Comparison of ENCODE assay signal across 24 cellular contexts in genomic region chr9:22241611-22242010, GRCh38.
DNase-seq lines count a peak whose midpoint lies in the region; ATAC-seq and TF ChIP-seq lines count a peak whose summit lies in the region.
"Had no signal": no experiment of that assay in that cellular context is flagged by ENCODE, and none has a peak within 500 bp of the region (broad histone marks: within the 10 kb centered on the region; RNA-seq: fewer than 3 reads in every experiment).

No MANE protein-coding gene starts in this region.

- peak; percentile 71 for DNase-seq in CD1c-positive myeloid dendritic cell (ENCODE audit: extremely low spot score)
- DNase-seq in MM.1S, result no peak
- peak; percentile 90 for DNase-seq in SIG-M5 treated with dmso at 0.1 percent for 504 hours (lab: John Stamatoyannopoulos, UW; ENCODE audit: unreplicated experiment)
- DNase-seq in mesenchymal stem cell, result no peak
- no peak for DNase-seq in upper lobe of left lung
- no peak for DNase-seq in GM23338 (ENCODE audit: low spot score)
- no peak for DNase-seq in MCF 10A (ENCODE audit: unreplicated experiment)
- no peak for DNase-seq in SJCRH30
- DNase-seq: activated CD4-positive, alpha-beta T cell treated with anti-CD3 and anti-CD28 coated beads, Interleukin-2, amount 50 U/mL, for 48 hours; activated gamma-delta T cell treated with Interleukin-2 at 50 U/mL for 16 hours; activated T-cell treated with anti-CD3 and anti-CD28 coated beads for 4 hours; anterior cingulate cortex; DMS79 treated with DMSO at 0.1 percent for 48 hours; gastrocnemius medialis; hypothalamus; islet precursor cell; NCI-H1694; NCI-H2171 treated with DMSO at 0.1 percent for 48 hours; T-helper 9 cell had no signal

- no peak overlapping the region for H4K8ac ChIP-seq in mesenchymal stem cell (ENCODE audit: low read length)

- H3F3A ChIP-seq in MM.1S (ENCODE audit: insufficient read depth, low read length) (peaks cover 59% of the 10 kb centered on the region), GM23338 (replicated peaks; ENCODE audit: low read depth) (no peaks in the 10 kb centered on the region)

- no peak for ATAC-seq in upper lobe of left lung (ENCODE audit: low FRiP score in 2 of 2)
- no peak for ATAC-seq in GM23338
- ATAC-seq: gastrocnemius medialis, HCT116, sciatic nerve, WTC11 had no signal

- POLR2A ChIA-PET in MCF 10A (lab: Yijun Ruan, JAX), result interaction anchor here (0.7 to 1.1 kb wide), 3 partner anchors 83 to 682 kb away, joined by 3 to 5 read pairs (median 4); no protein-coding TSS in a partner anchor

- H2AFZ ChIP-seq in MM.1S (ENCODE audit: low read length), result no peak overlapping the region
- H2AFZ ChIP-seq in mesenchymal stem cell (ENCODE audit: low read depth, low read length), result no peak overlapping the region
- no peak overlapping the region for H2AFZ ChIP-seq in GM23338

- H3K79me1 ChIP-seq in mesenchymal stem cell (replicated peaks; ENCODE audit: low read length, poor library complexity, severe bottlenecking), result peaks cover 2% of the 10 kb centered on the region

- intact Hi-C loops in MCF 10A (cut with micrococcal nuclease), result loop anchor here (5.0 to 10.0 kb wide), 3 partner anchors 777 to 987 kb away; no protein-coding TSS in a partner anchor

- TF ChIP-seq POLR2A in upper lobe of left lung (IDR thresholded peaks at IDR 0.05), result no peak

- H3K4me1 ChIP-seq in MM.1S (ENCODE audit: low read length) (peaks cover 58% of the 10 kb centered on the region), mesenchymal stem cell (ENCODE audit: control insufficient read depth, insufficient read depth, low read depth, low read length) (no peaks in the 10 kb centered on the region), upper lobe of left lung (peaks cover 0 to 3% (median 0%) of the 10 kb centered on the region in 4 donors), GM23338 (ENCODE audit: insufficient read depth) (0 out of 2 replicates have a peak, but pooled peaks cover 9% of the 10 kb centered on the region), SJCRH30 (peaks cover 15% of the 10 kb centered on the region)

- H3K9me2 ChIP-seq in MM.1S (replicated peaks; ENCODE audit: insufficient read depth, low read length), result no peaks in the 10 kb centered on the region
- H3K9me2 ChIP-seq in GM23338 (ENCODE audit: insufficient read depth), result no peaks in the 10 kb centered on the region

- H3K9ac ChIP-seq in MM.1S (ENCODE audit: low read length) (peak overlapping the region; percentile 46; the same call in 1 of the 2 replicates), mesenchymal stem cell (ENCODE audit: low read length) (no peak overlapping the region)

- no TSS peak for BruUV-seq in MCF 10A (replicated peaks; lab: Mats Ljungman, UMichigan)

- CTCF ChIA-PET in MCF 10A (lab: Yijun Ruan, JAX), result interaction anchor here (1.1 kb wide), 1 partner anchor 24 kb away, joined by 3 read pairs; no protein-coding TSS in a partner anchor

- no peak overlapping the region for H2AK5ac ChIP-seq in mesenchymal stem cell (ENCODE audit: low read length, severe bottlenecking)

- H3K18ac ChIP-seq in mesenchymal stem cell (ENCODE audit: low read depth in 1 of 2, low read length in 2 of 2), result no peak overlapping the region

- H3K4me3 ChIP-seq in MM.1S (ENCODE audit: low read length), result no peak overlapping the region
- H3K4me3 ChIP-seq in mesenchymal stem cell (ENCODE audit: insufficient read depth in 1 of 2, low read depth in 1 of 2, low read length in 2 of 2), result no peak overlapping the region
- no peak overlapping the region for H3K4me3 ChIP-seq in upper lobe of left lung
- no peak overlapping the region for H3K4me3 ChIP-seq in GM23338
- H3K4me3 ChIP-seq in SJCRH30, result no peak overlapping the region
- H3K4me3 ChIP-seq: gastrocnemius medialis, lung had no signal

- peak overlapping the region; percentile 96 for H3K27ac ChIP-seq in MM.1S (ENCODE audit: low read length)
- H3K27ac ChIP-seq in mesenchymal stem cell (ENCODE audit: low read length, poor library complexity, severe bottlenecking), result peak overlapping the region; percentile 26
- no peak overlapping the region for H3K27ac ChIP-seq in upper lobe of left lung
- no peak overlapping the region for H3K27ac ChIP-seq in GM23338 (ENCODE audit: low read depth)
- no peak overlapping the region for H3K27ac ChIP-seq in SJCRH30
- H3K27ac ChIP-seq: gastrocnemius medialis had no signal

- H3K9me3 Mint-ChIP-seq in GM23338 (no peaks in the 10 kb centered on the region), MCF 10A (ENCODE audit: unreplicated experiment) (no peaks in the 10 kb centered on the region)
- H3K9me3 Mint-ChIP-seq: central memory CD8-positive, alpha-beta T cell; WTC11 had no signal

- no peak overlapping the region for H2BK12ac ChIP-seq in mesenchymal stem cell (ENCODE audit: low read length in 2 of 2)

- H3K4me2 ChIP-seq in MM.1S (ENCODE audit: low read depth, low read length) (peak overlapping the region; percentile 40), mesenchymal stem cell (ENCODE audit: low read length, poor library complexity, severe bottlenecking) (no peak overlapping the region), GM23338 (no peak overlapping the region)

- H3K4me1 Mint-ChIP-seq in GM23338 (peaks cover 15% of the 10 kb centered on the region), MCF 10A (ENCODE audit: insufficient read depth, unreplicated experiment) (peaks cover 37% of the 10 kb centered on the region)
- H3K4me1 Mint-ChIP-seq: central memory CD8-positive, alpha-beta T cell had no signal

- H3K4ac ChIP-seq in mesenchymal stem cell (ENCODE audit: low read depth in 1 of 2, low read length in 2 of 2), result no peak overlapping the region

- no peak overlapping the region for H3K23ac ChIP-seq in mesenchymal stem cell (ENCODE audit: low read length in 2 of 2)

- H3K36me3 Mint-ChIP-seq in GM23338 (ENCODE audit: low read depth) (no peaks in the 10 kb centered on the region), MCF 10A (ENCODE audit: insufficient read depth, unreplicated experiment) (no peaks in the 10 kb centered on the region)
- H3K36me3 Mint-ChIP-seq: WTC11 had no signal

- no peaks in the 10 kb centered on the region for H3K9me3 ChIP-seq in MM.1S (replicated peaks; ENCODE audit: insufficient read depth, low read length)
- no peaks in the 10 kb centered on the region for H3K9me3 ChIP-seq in mesenchymal stem cell (ENCODE audit: control insufficient read depth, low read length)
- H3K9me3 ChIP-seq in upper lobe of left lung, result no peaks in the 10 kb centered on the region
- H3K9me3 ChIP-seq in SJCRH30 (replicated peaks), result no peaks in the 10 kb centered on the region
- H3K9me3 ChIP-seq: gastrocnemius medialis had no signal

- no peak overlapping the region for H3K4me3 Mint-ChIP-seq in GM23338
- no peak overlapping the region for H3K4me3 Mint-ChIP-seq in MCF 10A (ENCODE audit: unreplicated experiment)
- H3K4me3 Mint-ChIP-seq: central memory CD8-positive, alpha-beta T cell; WTC11 had no signal

- H3K27me3 Mint-ChIP-seq in GM23338 (ENCODE audit: insufficient read depth, low read depth, poor library complexity) (peaks cover 2% of the 10 kb centered on the region), MCF 10A (ENCODE audit: insufficient read depth, unreplicated experiment) (no peaks in the 10 kb centered on the region)
- H3K27me3 Mint-ChIP-seq: central memory CD8-positive, alpha-beta T cell had no signal

- H3K14ac ChIP-seq in mesenchymal stem cell (ENCODE audit: low read length in 2 of 2), result no peak overlapping the region

- no peaks in the 10 kb centered on the region for H3K36me3 ChIP-seq in MM.1S (replicated peaks; ENCODE audit: insufficient read depth, low read length)
- H3K36me3 ChIP-seq in mesenchymal stem cell (ENCODE audit: control insufficient read depth in 1 of 2, insufficient read depth in 2 of 2, low read depth in 1 of 2, low read length in 2 of 2), result no peaks in the 10 kb centered on the region
- H3K36me3 ChIP-seq in upper lobe of left lung, result no peaks in the 10 kb centered on the region
- no peaks in the 10 kb centered on the region for H3K36me3 ChIP-seq in GM23338 (ENCODE audit: insufficient read depth)
- H3K36me3 ChIP-seq in SJCRH30, result no peaks in the 10 kb centered on the region
- H3K36me3 ChIP-seq: gastrocnemius medialis had no signal

- H4K20me1 ChIP-seq in MM.1S (ENCODE audit: insufficient read depth, low read length) (no peaks in the 10 kb centered on the region), GM23338 (replicated peaks; ENCODE audit: insufficient read depth) (no peaks in the 10 kb centered on the region)

- TF ChIP-seq CTCF in MM.1S (IDR thresholded peaks at IDR 0.05; ENCODE audit: low read length), result no peak
- TF ChIP-seq CTCF in upper lobe of left lung (IDR thresholded peaks at IDR 0.05), result no peak
- TF ChIP-seq CTCF in GM23338 (conservative IDR thresholded peaks at IDR 0.05; ENCODE audit: low read depth in 2 of 2), result no peak
- TF ChIP-seq CTCF in MCF 10A (IDR thresholded peaks at IDR 0.05; ENCODE audit: unreplicated experiment), result no peak

- H3K79me2 ChIP-seq in MM.1S (ENCODE audit: low read length), result no peaks in the 10 kb centered on the region
- H3K79me2 ChIP-seq in GM23338 (replicated peaks; ENCODE audit: insufficient read depth), result no peaks in the 10 kb centered on the region

- no peaks in the 10 kb centered on the region for H3K27me3 ChIP-seq in MM.1S (replicated peaks; ENCODE audit: insufficient read depth, low read length)
- no peaks in the 10 kb centered on the region for H3K27me3 ChIP-seq in mesenchymal stem cell (ENCODE audit: control insufficient read depth in 1 of 2, insufficient read depth in 1 of 2, low read length in 2 of 2)
- H3K27me3 ChIP-seq in upper lobe of left lung, result no peaks in the 10 kb centered on the region
- H3K27me3 ChIP-seq in GM23338 (ENCODE audit: insufficient read depth), result no peaks in the 10 kb centered on the region
- no peaks in the 10 kb centered on the region for H3K27me3 ChIP-seq in SJCRH30
- H3K27me3 ChIP-seq: gastrocnemius medialis had no signal

- H2BK15ac ChIP-seq in mesenchymal stem cell (ENCODE audit: low read depth, poor library complexity, severe bottlenecking), result no peak overlapping the region

- H3K27ac Mint-ChIP-seq in GM23338 (no peak overlapping the region), MCF 10A (ENCODE audit: low read depth, unreplicated experiment) (no peak overlapping the region)
- H3K27ac Mint-ChIP-seq: WTC11 had no signal

- H2BK120ac ChIP-seq in mesenchymal stem cell (ENCODE audit: low read depth, low read length), result no peak overlapping the region

- TF ChIP-seq EP300 in upper lobe of left lung (IDR thresholded peaks at IDR 0.05), result no peak

- H4K91ac ChIP-seq in mesenchymal stem cell (ENCODE audit: low read length), result no peak overlapping the region

- H2BK5ac ChIP-seq in mesenchymal stem cell (ENCODE audit: low read depth, low read length, poor library complexity, severe bottlenecking), result no peak overlapping the region

TF ChIP-seq in GM23338, 12 proteins besides CTCF, POLR2A, EP300 and RAD21 (continues in another document):
- TF ChIP-seq ETS1 (IDR thresholded peaks at IDR 0.05) (no peak), POLR2AphosphoS5 (IDR thresholded peaks at IDR 0.05; ENCODE audit: low read depth) (no peak)

Comparison
In these comparisons a context has a peak if more than half of its experiments do, and no peak if none do; other contexts are left out.
1. DNase-seq: peak in CD1c-positive myeloid dendritic cell (single experiment) and SIG-M5 treated with dmso at 0.1 percent for 504 hours (single experiment); none in MM.1S (single experiment), mesenchymal stem cell (single experiment), upper lobe of left lung (0 of 2), GM23338 (single experiment), MCF 10A (single experiment) and SJCRH30 (0 of 2).
2. H3K27ac ChIP-seq: peak in MM.1S (single experiment) and mesenchymal stem cell (single experiment); none in upper lobe of left lung (0 of 4), GM23338 (single experiment) and SJCRH30 (single experiment).